In the genomic region with DNA sequence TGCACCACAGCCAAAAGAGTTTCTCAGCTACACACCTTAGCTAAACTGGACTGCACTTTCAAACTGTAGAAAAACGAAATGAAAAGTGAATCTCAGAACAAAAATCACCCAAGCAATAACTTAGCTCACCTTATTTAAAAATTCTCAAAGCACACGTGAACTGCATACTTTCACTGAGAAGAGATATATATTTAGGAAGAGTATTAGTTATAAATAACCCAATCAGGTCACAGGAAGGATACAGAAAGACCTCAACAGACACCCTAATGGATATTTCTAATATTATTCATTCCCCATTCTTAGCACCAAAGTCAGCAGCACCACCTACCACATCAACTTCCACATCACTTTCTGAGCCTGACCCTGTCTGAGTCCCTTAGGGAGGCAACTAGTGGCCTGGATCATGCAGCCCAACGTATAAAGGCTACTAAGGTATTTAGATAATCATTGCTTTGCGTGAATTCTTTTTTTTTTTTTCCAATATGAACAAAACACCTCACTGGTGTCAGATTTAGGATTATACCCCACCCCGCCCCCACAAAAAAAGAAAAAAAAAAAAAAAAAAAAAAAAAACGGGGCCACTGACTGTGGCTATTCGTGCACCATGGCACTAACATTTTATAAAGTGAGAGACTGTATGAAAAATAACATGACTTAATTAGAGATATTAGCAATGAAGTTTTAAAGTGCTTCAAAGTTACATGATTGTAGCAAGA, we compare ENCODE assay signal across 8 cellular contexts. TPM values are rescaled to one million over a fixed set of nuclear protein-coding genes. Genes with fewer than 3 reads are reported as not detected.
A peak's percentile ranks its signal among the peaks of the same experiment; 100 is the strongest.
DNase-seq lines count a peak whose midpoint lies in the region; ATAC-seq, FAIRE-seq and TF ChIP-seq lines count a peak whose summit lies in the region.

No MANE protein-coding gene starts in this region.

- H3K36me3 Mint-ChIP-seq in natural killer cell: no peaks in the 10 kb centered on the region

- ATAC-seq in HepG2: no peak
- no peak for ATAC-seq in right lobe of liver
- ATAC-seq in HG03175 (IDR thresholded peaks at IDR 0.05; ENCODE audit: unreplicated experiment): peak; percentile 28
- ATAC-seq in GM12878: peak; percentile 26
- ATAC-seq in natural killer cell: no peak
- ATAC-seq in HG03280 (IDR thresholded peaks at IDR 0.05; ENCODE audit: unreplicated experiment): no peak
- no peak for ATAC-seq in upper lobe of left lung (ENCODE audit: low FRiP score in 2 of 2)

- H3K4me3 Mint-ChIP-seq in natural killer cell: peak overlapping the region; percentile 95

- no peaks in the 10 kb centered on the region; a peak in 1 of 5 replicates for H3K27me3 ChIP-seq in HepG2 (ENCODE audit: control insufficient read depth in 1 of 2, insufficient read depth in 2 of 2, low read length in 2 of 2)
- no peaks in the 10 kb centered on the region for H3K27me3 ChIP-seq in right lobe of liver
- no peaks in the 10 kb centered on the region for H3K27me3 ChIP-seq in GM12878 (replicated peaks in 1 of 2; ENCODE audit: control insufficient read depth in 2 of 2, insufficient read depth in 2 of 2, low read length in 1 of 2)
- no peaks in the 10 kb centered on the region for H3K27me3 ChIP-seq in upper lobe of left lung

- TF ChIP-seq EP300 in HepG2 (IDR thresholded peaks at IDR 0.05; ENCODE audit: low read depth in 2 of 2, low read length in 2 of 2) (no peak), HepG2 (CRISPR knock-in tag; IDR thresholded peaks at IDR 0.05; ENCODE audit: borderline replicate concordance) (no peak), GM12878 (IDR thresholded peaks at IDR 0.05; ENCODE audit: borderline replicate concordance in 1 of 2, control insufficient read depth in 1 of 2, low read depth in 2 of 2, low read length in 2 of 2) (no peak), upper lobe of left lung (IDR thresholded peaks at IDR 0.05) (no peak)

- peaks cover 67 to 68% of the 10 kb centered on the region in 2 donors for H3K4me1 Mint-ChIP-seq in natural killer cell

- H3K27ac ChIP-seq in HepG2 (ENCODE audit: extremely low read length, insufficient read depth, low read length) (no peak overlapping the region), right lobe of liver (no peak overlapping the region), GM12878 (ENCODE audit: control insufficient read depth, insufficient read depth) (peak overlapping the region; percentile 92), upper lobe of left lung (peak overlapping the region in 2 of 4 donors; percentile 3 to 96)

- TF ChIP-seq CTCF in HepG2 (CRISPR knock-in tag; IDR thresholded peaks at IDR 0.05) (no peak), right lobe of liver (IDR thresholded peaks at IDR 0.05) (no peak), GM12878 (IDR thresholded peaks at IDR 0.05 in 2 of 3, conservative IDR thresholded peaks at IDR 0.05 in 1 of 3; ENCODE audit: control insufficient read depth in 2 of 3, extremely low read depth in 1 of 3, insufficient read depth in 1 of 3, low read depth in 3 of 3, low read length in 3 of 3) (0 out of 6 replicates have a peak, but pooled peaks of 1 of the 3 experiments have one; percentile 12), natural killer cell (IDR thresholded peaks at IDR 0.05) (no peak), upper lobe of left lung (IDR thresholded peaks at IDR 0.05) (no peak)

- 49% methylated on average over 7 of the region's 7 CpGs for WGBS in HepG2 (ENCODE audit: low lambda C conversion rate)
- 31% methylated on average over 7 of the region's 7 CpGs for WGBS in right lobe of liver (ENCODE audit: insufficient coverage, low coverage, low lambda C conversion rate, missing lambda C conversion rate)
- WGBS in GM12878 (ENCODE audit: insufficient coverage, insufficient replicate concordance, low lambda C conversion rate, missing lambda C conversion rate): 0% methylated on average over 7 of the region's 7 CpGs
- 37 to 39% methylated on average over 7 of the region's 7 CpGs for WGBS in upper lobe of left lung, 2 donors

- POLR2A ChIA-PET in HepG2 (lab: Yijun Ruan, JAX): no interaction called here
- POLR2A ChIA-PET in GM12878 (lab: Charles Lee): interaction anchor here (0.6 to 2.0 kb wide), 9 partner anchors 13 to 665 kb away, joined by 3 to 14 read pairs (median 3); no protein-coding TSS in a partner anchor

- RAD21 ChIA-PET in GM12878 (lab: Charles Lee; ENCODE audit: unreplicated experiment): interaction anchor here (0.7 to 2.9 kb wide), 14 partner anchors 14 to 502 kb away, joined by 3 to 27 read pairs (median 4); a partner anchor contains a TSS

- no peak for DNase-seq in HepG2 (ENCODE audit: low spot score)
- no peak for DNase-seq in right lobe of liver
- peak; percentile 68 for DNase-seq in GM12878 (ENCODE audit: low read depth, low spot score)
- DNase-seq in natural killer cell: no peak
- no peak for DNase-seq in HUDEP-2 (lab: John Stamatoyannopoulos, UW; ENCODE audit: unreplicated experiment in 76 of 76)
- DNase-seq in upper lobe of left lung: no peak

- H3K9ac ChIP-seq in HepG2 (ENCODE audit: insufficient read depth, low read depth, low read length) (peak overlapping the region; percentile 93; the same call in 1 of the 2 replicates), GM12878 (ENCODE audit: control insufficient read depth, insufficient read depth, low read length) (peak overlapping the region; percentile 88; the same call in 1 of the 2 replicates)

- FAIRE-seq in HepG2 (lab: Jason Lieb, UNC) (no peak), GM12878 (lab: Jason Lieb, UNC) (peak; percentile 59)

- H3K36me3 ChIP-seq in HepG2 (replicated peaks in 1 of 2; ENCODE audit: control insufficient read depth in 1 of 2, insufficient read depth in 2 of 2, low read length in 2 of 2): no peaks in the 10 kb centered on the region
- H3K36me3 ChIP-seq in right lobe of liver: no peaks in the 10 kb centered on the region
- no peaks in the 10 kb centered on the region for H3K36me3 ChIP-seq in GM12878 (ENCODE audit: control insufficient read depth in 2 of 2, insufficient read depth in 2 of 2, low read length in 1 of 2)
- no peaks in the 10 kb centered on the region for H3K36me3 ChIP-seq in upper lobe of left lung

- no TSS peak for BruUV-seq in HepG2 (replicated peaks; lab: Mats Ljungman, UMichigan)
- no TSS peak for BruUV-seq in GM12878 (replicated peaks; lab: Mats Ljungman, UMichigan)

- peak overlapping the region; percentile 94 to 98 for H3K27ac Mint-ChIP-seq in natural killer cell

- no peak overlapping the region for H2AFZ ChIP-seq in HepG2 (ENCODE audit: low read length)
- no peak overlapping the region for H2AFZ ChIP-seq in GM12878 (ENCODE audit: control insufficient read depth, low read depth, low read length)

- peaks cover 65% of the 10 kb centered on the region for H3K79me2 ChIP-seq in HepG2 (ENCODE audit: insufficient read depth, low read length)
- peaks cover 75% of the 10 kb centered on the region for H3K79me2 ChIP-seq in GM12878 (ENCODE audit: control insufficient read depth, insufficient read depth, low read length)

- H3K4me1 ChIP-seq in HepG2 (ENCODE audit: insufficient read depth, low read length) (peaks cover 53% of the 10 kb centered on the region), right lobe of liver (peaks cover 0 to 30% (median 7%) of the 10 kb centered on the region in 4 donors), GM12878 (ENCODE audit: control insufficient read depth, insufficient read depth, low read length) (peaks cover 4% of the 10 kb centered on the region; the same call in 1 of the 2 replicates), upper lobe of left lung (peaks cover 34 to 50% (median 46%) of the 10 kb centered on the region in 4 donors)

- CTCF ChIA-PET in HepG2 (lab: Yijun Ruan, JAX; ENCODE audit: low intra/inter-chr PET ratio, low total read pairs) (no interaction called here), GM12878 (lab: Yijun Ruan, JAX) (interaction anchor here (0.7 to 2.7 kb wide), 10 partner anchors 25 to 484 kb away, joined by 3 to 10 read pairs (median 4); a partner anchor contains a TSS)

- TF ChIP-seq RAD21 in HepG2 (CRISPR knock-in tag; IDR thresholded peaks at IDR 0.05) (no peak), GM12878 (IDR thresholded peaks at IDR 0.05; ENCODE audit: insufficient read depth, low read depth, low read length) (peak; percentile 29; the same call in 1 of the 2 replicates)

- H4K20me1 ChIP-seq in HepG2 (ENCODE audit: insufficient read depth, low read length): peaks cover 17% of the 10 kb centered on the region
- H4K20me1 ChIP-seq in GM12878 (ENCODE audit: control insufficient read depth, insufficient read depth): no peaks in the 10 kb centered on the region

- H3K4me3 ChIP-seq in HepG2 (replicated peaks in 1 of 3; ENCODE audit: insufficient read depth in 1 of 3, low read depth in 2 of 3, low read length in 3 of 3): peak overlapping the region; percentile 75 to 100 (median 95); a peak in 5 of 6 replicates
- H3K4me3 ChIP-seq in right lobe of liver: no peak overlapping the region
- peak overlapping the region; percentile 91 for H3K4me3 ChIP-seq in GM12878
- peak overlapping the region in 1 of 4 donors; percentile 88 for H3K4me3 ChIP-seq in upper lobe of left lung

- intact Hi-C loops in HepG2 (cut with micrococcal nuclease; ENCODE audit: unreplicated experiment): no loop called here
- intact Hi-C loops in right lobe of liver (cut with DNase I): no loop called here
- intact Hi-C loops in GM12878 (cut with micrococcal nuclease; ENCODE audit: unreplicated experiment): loop anchor here (5.0 kb wide), 1 partner anchor 101 kb away; no protein-coding TSS in a partner anchor
- intact Hi-C loops in natural killer cell (cut with micrococcal nuclease): loop anchor here (1.0 to 10.0 kb wide), 6 partner anchors 17 to 421 kb away; a partner anchor contains a TSS

- H3K9me3 Mint-ChIP-seq in natural killer cell: no peaks in the 10 kb centered on the region

- H3K4me2 ChIP-seq in HepG2 (ENCODE audit: low read depth, low read length) (peak overlapping the region; percentile 76), GM12878 (ENCODE audit: control insufficient read depth, insufficient read depth) (peak overlapping the region; percentile 76)

- SMC1A ChIA-PET in GM12878 (lab: Charles Lee; ENCODE audit: uncharacterized antibody, unreplicated experiment): interaction anchor here (0.6 to 2.9 kb wide), 21 partner anchors 8 to 296 kb away, joined by 3 to 20 read pairs (median 5); a partner anchor contains a TSS

- peaks cover 0 to 1% of the 10 kb centered on the region in 2 donors for H3K27me3 Mint-ChIP-seq in natural killer cell (ENCODE audit: low read depth in 2 of 2)

- TF ChIP-seq POLR2A in HepG2 (IDR thresholded peaks at IDR 0.05; ENCODE audit: insufficient read depth in 1 of 2, low read depth in 2 of 2, low read length in 2 of 2) (no peak), right lobe of liver (IDR thresholded peaks at IDR 0.05) (no peak), GM12878 (IDR thresholded peaks at IDR 0.05; ENCODE audit: low read depth, low read length) (no peak), upper lobe of left lung (IDR thresholded peaks at IDR 0.05) (no peak)

- H3K9me3 ChIP-seq in HepG2 (ENCODE audit: low read length): no peaks in the 10 kb centered on the region
- no peaks in the 10 kb centered on the region for H3K9me3 ChIP-seq in right lobe of liver
- no peaks in the 10 kb centered on the region; the same call in 2 of the 3 replicates for H3K9me3 ChIP-seq in GM12878 (replicated peaks; ENCODE audit: control insufficient read depth, insufficient read depth, low read length)
- H3K9me3 ChIP-seq in upper lobe of left lung: no peaks in the 10 kb centered on the region

- in situ Hi-C loops in HepG2 (cut with HindIII; ENCODE audit: extremely low pct_ligation_motif_present, low pct_unique_long_range_greater_than_20kb) (no loop called here), GM12878 (cut with MboI) (loop anchor here (10.0 kb wide), 1 partner anchor 113 kb away; no protein-coding TSS in a partner anchor)

RNA-seq across cellular contexts. Expression of a gene that starts 2.6 kb away (rescaled TPM):
- total RNA-seq in HepG2 (2016; rRNA removed; fragmentation: Illumina TruSeq; extraction: Trizol): 22.9 and 29.3 TPM in 2 replicates
- total RNA-seq in HepG2 (2016; cell fraction: cytosol; rRNA removed; fragmentation: Illumina TruSeq; extraction: Trizol; ENCODE audit: low read depth): 3.5 and 4.0 TPM in 2 replicates
- total RNA-seq in HepG2 (2016; cell fraction: insoluble cytoplasmic fraction; rRNA removed; fragmentation: Illumina TruSeq; extraction: Trizol): 23.9 and 24.7 TPM in 2 replicates
- 9.3 and 10.0 TPM in 2 replicates for total RNA-seq in HepG2 (2016; cell fraction: membrane; rRNA removed; fragmentation: Illumina TruSeq; extraction: Trizol)
- 18.3 and 20.7 TPM in 2 replicates for total RNA-seq in HepG2 (2016; cell fraction: nucleus; rRNA removed; fragmentation: Illumina TruSeq; extraction: Trizol)
- 16.4 and 20.9 TPM in 2 replicates for polyA plus RNA-seq in HepG2 (2011; rRNA removed)
- polyA plus RNA-seq in HepG2 (2011; cell fraction: cytosol; rRNA removed): 13.4 and 17.1 TPM in 2 replicates
- polyA plus RNA-seq in HepG2 (2011; cell fraction: nucleus; rRNA removed): 11.7 and 12.2 TPM in 2 replicates
- 12.8 and 18.5 TPM in 2 replicates for polyA plus RNA-seq in HepG2 (2012)
- polyA plus RNA-seq in HepG2 (2016; cell fraction: cytosol; fragmentation: Illumina TruSeq; extraction: Trizol; ENCODE audit: low read depth): 1.3 TPM in 2 replicates
- 28.5 and 28.8 TPM in 2 replicates for polyA plus RNA-seq in HepG2 (2016; cell fraction: insoluble cytoplasmic fraction; fragmentation: Illumina TruSeq; extraction: Trizol; ENCODE audit: low read depth)
- 4.5 and 5.5 TPM in 2 replicates for polyA plus RNA-seq in HepG2 (2016; cell fraction: membrane; fragmentation: Illumina TruSeq; extraction: Trizol; ENCODE audit: low read depth)
- 18.6 and 19.8 TPM in 2 replicates for polyA plus RNA-seq in HepG2 (2016; cell fraction: nucleus; fragmentation: Illumina TruSeq; extraction: Trizol; ENCODE audit: insufficient read depth, low read depth)
- 13.8 and 16.1 TPM in 2 replicates for polyA minus RNA-seq in HepG2 (2011; rRNA and poly(A)+ RNA removed; ENCODE audit: low replicate concordance)
- polyA minus RNA-seq in HepG2 (2011; cell fraction: cytosol; rRNA and poly(A)+ RNA removed): 11.3 and 13.0 TPM in 2 replicates
- 37.5 and 44.6 TPM in 2 replicates for polyA minus RNA-seq in HepG2 (2011; cell fraction: nucleus; rRNA and poly(A)+ RNA removed)
- total RNA-seq in right lobe of liver: 10 to 100 TPM; 13.4 to 25.3 (median 17.4) TPM
- total RNA-seq in GM12878 (2013; cell fraction: nucleolus; rRNA removed): 143 TPM in 2 replicates
- total RNA-seq in GM12878 (2014; rRNA removed): 51.1 and 60.9 TPM in 2 replicates
- total RNA-seq in GM12878 (2014; rRNA removed; fragmentation: Illumina TruSeq; extraction: Trizol): 58.4 and 59.1 TPM in 2 replicates
- 50.3 and 51.4 TPM in 2 replicates for total RNA-seq in GM12878 (2021)
- 24.0 TPM for polyA plus RNA-seq in GM12878 (2011; ENCODE audit: low read depth)
- 31.2 and 40.8 TPM in 2 replicates for polyA plus RNA-seq in GM12878 (2011; rRNA removed)
- polyA plus RNA-seq in GM12878 (2011; cell fraction: cytosol; rRNA removed): 17.5 and 17.8 TPM in 2 replicates
- 23.9 and 24.0 TPM in 2 replicates for polyA plus RNA-seq in GM12878 (2011; cell fraction: nucleus; rRNA removed)
- 41.1 and 45.6 TPM in 2 replicates for polyA plus RNA-seq in GM12878 (2012)
- 63.0 and 76.7 TPM in 2 replicates for polyA plus RNA-seq in GM12878 (2014; fragmentation: Illumina TruSeq; extraction: Trizol)
- 10 to 100 TPM; 48.7 to 50.3 TPM for polyA plus RNA-seq in GM12878 (2014; fragmentation: Nextera tagmentation; extraction: Ambion mirVana)
- 35.8 and 40.1 TPM in 2 replicates for polyA plus RNA-seq in GM12878 (2014; rRNA removed)
- 10 to 100 TPM; 70.4 to 73.2 TPM for polyA plus RNA-seq in GM12878 (2016; fragmentation: Nextera tagmentation; extraction: Ambion mirVana)
- 26.3 and 27.4 TPM in 2 replicates for polyA minus RNA-seq in GM12878 (2011; rRNA and poly(A)+ RNA removed)
- 12.3 and 13.4 TPM in 2 replicates for polyA minus RNA-seq in GM12878 (2011; cell fraction: cytosol; rRNA and poly(A)+ RNA removed)
- 24.5 and 29.0 TPM in 2 replicates for polyA minus RNA-seq in GM12878 (2011; cell fraction: nucleus; rRNA and poly(A)+ RNA removed)
- 100 to 1,000 TPM in 2 of 3 donors, 10 to 100 TPM in 1; 94.8 to 116 (median 113) TPM for total RNA-seq in natural killer cell
- total RNA-seq in upper lobe of left lung: 10 to 100 TPM; 23.5 to 57.6 (median 48.6) TPM

Comparison
In these comparisons a context has a peak if more than half of its experiments do, and no peak if none do; other contexts are left out.
1. H3K4me3 ChIP-seq: peak in HepG2 (3 of 3) and GM12878 (single experiment); none in right lobe of liver (0 of 3).
2. ATAC-seq: peak in HG03175 (single experiment) and GM12878 (single experiment); none in HepG2 (single experiment), right lobe of liver (0 of 4), natural killer cell (0 of 3), HG03280 (single experiment) and upper lobe of left lung (0 of 2).
3. intact Hi-C loops: an anchor here in GM12878 (5.0 kb wide) and natural killer cell (1.0 to 10.0 kb wide); none called in HepG2 and right lobe of liver.